Comparison of ENCODE assay signal across 1 cellular context in the genomic region with DNA sequence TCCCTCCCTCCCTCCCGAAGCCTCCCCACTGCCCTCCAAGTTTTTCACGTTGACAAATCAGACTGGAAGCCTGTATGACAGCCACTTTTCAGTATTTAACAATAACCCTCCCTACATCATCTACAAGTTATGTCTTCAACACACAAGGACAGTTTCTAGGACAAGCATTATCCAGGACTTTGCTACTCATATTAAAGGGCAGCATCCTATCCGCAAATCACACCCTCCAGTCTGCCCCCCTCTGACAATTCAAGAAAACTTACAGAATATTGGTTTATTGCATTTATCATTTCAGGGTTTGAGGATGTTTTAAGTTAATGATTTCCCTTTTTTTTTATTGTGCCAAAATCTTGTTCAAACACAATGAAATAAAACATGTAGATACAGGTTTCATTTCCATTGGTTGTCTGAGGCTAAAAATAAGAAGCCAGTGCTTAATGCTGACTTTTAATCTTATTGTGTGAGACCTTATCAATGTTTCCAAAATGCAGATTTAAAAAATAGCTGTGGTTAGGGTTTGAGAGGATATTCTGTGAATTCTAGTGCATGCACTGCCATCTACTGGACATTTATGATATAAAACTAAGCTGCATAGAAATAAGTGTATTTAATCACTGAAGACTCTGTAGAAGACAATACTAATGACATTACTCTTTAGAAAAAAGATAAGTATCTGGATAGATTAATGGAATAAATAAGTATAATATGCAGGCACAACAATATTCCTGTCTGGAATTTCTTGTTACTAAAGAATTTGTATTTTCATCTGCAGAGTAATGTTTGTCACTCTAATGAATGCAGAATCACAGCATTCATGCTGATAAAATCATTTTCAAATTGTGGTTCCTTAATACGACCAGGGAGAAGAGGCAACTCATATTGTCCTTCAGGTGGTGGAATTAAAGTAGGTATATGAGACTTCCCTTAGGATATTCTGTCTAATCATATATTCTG.
TF ChIP-seq lines count a peak whose summit lies in the region.

No MANE protein-coding gene starts in this region.

TF ChIP-seq in HepG2, 621 proteins besides CTCF, POLR2A, EP300 and RAD21 (continued from another document):
- TF ChIP-seq, protein P1, sequence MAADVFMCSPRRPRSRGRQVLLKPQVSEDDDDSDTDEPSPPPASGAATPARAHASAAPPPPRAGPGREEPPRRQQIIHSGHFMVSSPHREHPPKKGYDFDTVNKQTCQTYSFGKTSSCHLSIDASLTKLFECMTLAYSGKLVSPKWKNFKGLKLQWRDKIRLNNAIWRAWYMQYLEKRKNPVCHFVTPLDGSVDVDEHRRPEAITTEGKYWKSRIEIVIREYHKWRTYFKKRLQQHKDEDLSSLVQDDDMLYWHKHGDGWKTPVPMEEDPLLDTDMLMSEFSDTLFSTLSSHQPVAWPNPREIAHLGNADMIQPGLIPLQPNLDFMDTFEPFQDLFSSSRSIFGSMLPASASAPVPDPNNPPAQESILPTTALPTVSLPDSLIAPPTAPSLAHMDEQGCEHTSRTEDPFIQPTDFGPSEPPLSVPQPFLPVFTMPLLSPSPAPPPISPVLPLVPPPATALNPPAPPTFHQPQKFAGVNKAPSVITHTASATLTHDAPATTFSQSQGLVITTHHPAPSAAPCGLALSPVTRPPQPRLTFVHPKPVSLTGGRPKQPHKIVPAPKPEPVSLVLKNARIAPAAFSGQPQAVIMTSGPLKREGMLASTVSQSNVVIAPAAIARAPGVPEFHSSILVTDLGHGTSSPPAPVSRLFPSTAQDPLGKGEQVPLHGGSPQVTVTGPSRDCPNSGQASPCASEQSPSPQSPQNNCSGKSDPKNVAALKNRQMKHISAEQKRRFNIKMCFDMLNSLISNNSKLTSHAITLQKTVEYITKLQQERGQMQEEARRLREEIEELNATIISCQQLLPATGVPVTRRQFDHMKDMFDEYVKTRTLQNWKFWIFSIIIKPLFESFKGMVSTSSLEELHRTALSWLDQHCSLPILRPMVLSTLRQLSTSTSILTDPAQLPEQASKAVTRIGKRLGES (CRISPR knock-in tag; IDR thresholded peaks at IDR 0.05; ENCODE audit: borderline replicate concordance) = no peak
- TF ChIP-seq TOPORS (CRISPR knock-in tag; IDR thresholded peaks at IDR 0.05) (no peak), PAWR (CRISPR knock-in tag; IDR thresholded peaks at IDR 0.05; ENCODE audit: borderline replicate concordance) (no peak), SMC3 (IDR thresholded peaks at IDR 0.05; ENCODE audit: low read length) (peak; percentile 68), MED13 (CRISPR knock-in tag; IDR thresholded peaks at IDR 0.05) (no peak), CBX5 (CRISPR knock-in tag; IDR thresholded peaks at IDR 0.05; ENCODE audit: borderline replicate concordance) (no peak)
- TF ChIP-seq, protein P2, sequence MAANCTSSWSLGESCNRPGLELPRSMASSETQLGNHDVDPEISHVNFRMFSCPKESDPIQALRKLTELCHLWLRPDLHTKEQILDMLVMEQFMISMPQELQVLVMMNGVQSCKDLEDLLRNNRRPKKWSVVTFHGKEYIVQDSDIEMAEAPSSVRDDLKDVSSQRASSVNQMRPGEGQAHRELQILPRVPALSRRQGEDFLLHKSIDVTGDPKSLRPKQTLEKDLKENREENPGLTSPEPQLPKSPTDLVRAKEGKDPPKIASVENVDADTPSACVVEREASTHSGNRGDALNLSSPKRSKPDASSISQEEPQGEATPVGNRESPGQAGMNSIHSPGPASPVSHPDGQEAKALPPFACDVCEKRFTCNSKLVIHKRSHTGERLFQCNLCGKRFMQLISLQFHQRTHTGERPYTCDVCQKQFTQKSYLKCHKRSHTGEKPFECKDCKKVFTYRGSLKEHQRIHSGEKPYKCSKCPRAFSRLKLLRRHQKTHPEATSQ (CRISPR knock-in tag; IDR thresholded peaks at IDR 0.05; ENCODE audit: borderline replicate concordance) = no peak
